Comparison of ENCODE assay signal across 10 cellular contexts in genomic region chr12:13024151-13024946, GRCh38. TPM values are rescaled to one million over a fixed set of nuclear protein-coding genes. Genes with fewer than 3 reads are reported as not detected.
DNase-seq lines count a peak whose midpoint lies in the region; ATAC-seq and TF ChIP-seq lines count a peak whose summit lies in the region.
"Had no signal": no experiment of that assay in that cellular context is flagged by ENCODE, and none has a peak within 500 bp of the region (broad histone marks: within the 10 kb centered on the region; RNA-seq: fewer than 3 reads in every experiment).

No MANE protein-coding gene starts in this region.

- H3K4me3 Mint-ChIP-seq in activated T-helper 1 cell treated with anti-CD3 and anti-CD28 coated beads, Interleukin-12 subunit alpha, Interleukin-12 subunit beta, Interleukin-2, Interleukin-4 antibody, amounts not matched to agents 30 ng/mL and 10 ng/mL and 1 ng/mL, durations not matched to agents 14 hours and 24 hours and 36 hours, result no peak overlapping the region
- H3K4me3 Mint-ChIP-seq in Caco-2 (ENCODE audit: unreplicated experiment), result no peak overlapping the region
- H3K4me3 Mint-ChIP-seq: activated naive CD8-positive, alpha-beta T cell treated with anti-CD3 and anti-CD28 coated beads for 36 hours had no signal

- no peaks in the 10 kb centered on the region for H3K36me3 Mint-ChIP-seq in activated T-helper 1 cell treated with anti-CD3 and anti-CD28 coated beads, Interleukin-12 subunit alpha, Interleukin-12 subunit beta, Interleukin-2, Interleukin-4 antibody, amounts not matched to agents 30 ng/mL and 10 ng/mL and 1 ng/mL, durations not matched to agents 14 hours and 24 hours and 36 hours (ENCODE audit: low read depth)
- H3K36me3 Mint-ChIP-seq in Caco-2 (ENCODE audit: insufficient read depth, unreplicated experiment), result no peaks in the 10 kb centered on the region
- H3K36me3 Mint-ChIP-seq: activated naive CD8-positive, alpha-beta T cell treated with anti-CD3 and anti-CD28 coated beads for 36 hours had no signal

- POLR2A ChIA-PET in Caco-2 (lab: Charles Lee), result no interaction called here

- H3K4me1 ChIP-seq in Caco-2, result no peaks in the 10 kb centered on the region
- H3K4me1 ChIP-seq: Peyer's patch had no signal

- CTCF ChIA-PET in Caco-2 (lab: Charles Lee), result interaction anchor here (0.6 to 2.1 kb wide), 3 partner anchors 20 to 315 kb away, joined by 3 to 23 read pairs (median 5); no protein-coding TSS in a partner anchor

- H3K27me3 Mint-ChIP-seq in activated T-helper 1 cell treated with anti-CD3 and anti-CD28 coated beads, Interleukin-12 subunit alpha, Interleukin-12 subunit beta, Interleukin-2, Interleukin-4 antibody, amounts not matched to agents 30 ng/mL and 10 ng/mL and 1 ng/mL, durations not matched to agents 14 hours and 24 hours and 36 hours (ENCODE audit: insufficient read depth), result peaks cover 39% of the 10 kb centered on the region
- H3K27me3 Mint-ChIP-seq in Caco-2 (ENCODE audit: insufficient read depth, unreplicated experiment), result peaks cover 8% of the 10 kb centered on the region

- H3K36me3 ChIP-seq in Caco-2 (ENCODE audit: control insufficient read depth, insufficient read depth, low read length), result no peaks in the 10 kb centered on the region
- H3K36me3 ChIP-seq: Peyer's patch had no signal

- no peak overlapping the region for H3K27ac Mint-ChIP-seq in activated T-helper 1 cell treated with anti-CD3 and anti-CD28 coated beads, Interleukin-12 subunit alpha, Interleukin-12 subunit beta, Interleukin-2, Interleukin-4 antibody, amounts not matched to agents 30 ng/mL and 10 ng/mL and 1 ng/mL, durations not matched to agents 14 hours and 24 hours and 36 hours
- H3K27ac Mint-ChIP-seq in Caco-2 (ENCODE audit: unreplicated experiment), result no peak overlapping the region
- H3K27ac Mint-ChIP-seq: activated naive CD8-positive, alpha-beta T cell treated with anti-CD3 and anti-CD28 coated beads for 36 hours had no signal

- intact Hi-C loops in activated T-helper 1 cell treated with anti-CD3 and anti-CD28 coated beads, Interleukin-12 subunit alpha, Interleukin-12 subunit beta, Interleukin-2, Interleukin-4 antibody, amounts not matched to agents 30 ng/mL and 10 ng/mL and 1 ng/mL, durations not matched to agents 14 hours and 24 hours and 36 hours (cut with micrococcal nuclease), result loop anchor here (1.0 kb wide), 1 partner anchor 188 kb away; no protein-coding TSS in a partner anchor
- intact Hi-C loops in Caco-2 (cut with micrococcal nuclease; ENCODE audit: unreplicated experiment), result loop anchor here (1.0 to 5.0 kb wide), 4 partner anchors 73 to 210 kb away; no protein-coding TSS in a partner anchor

- no peaks in the 10 kb centered on the region for H3K9me3 Mint-ChIP-seq in activated T-helper 1 cell treated with anti-CD3 and anti-CD28 coated beads, Interleukin-12 subunit alpha, Interleukin-12 subunit beta, Interleukin-2, Interleukin-4 antibody, amounts not matched to agents 30 ng/mL and 10 ng/mL and 1 ng/mL, durations not matched to agents 14 hours and 24 hours and 36 hours
- no peaks in the 10 kb centered on the region for H3K9me3 Mint-ChIP-seq in Caco-2 (ENCODE audit: unreplicated experiment)
- H3K9me3 Mint-ChIP-seq: activated naive CD8-positive, alpha-beta T cell treated with anti-CD3 and anti-CD28 coated beads for 36 hours had no signal

- no TSS peak for BruUV-seq in Caco-2 (replicated peaks; lab: Mats Ljungman, UMichigan)

- TF ChIP-seq CTCF in fibroblast of mammary gland (conservative IDR thresholded peaks at IDR 0.05; ENCODE audit: control insufficient read depth, insufficient read depth, low read depth, low read length) (peak; percentile 81), Caco-2 (IDR thresholded peaks at IDR 0.05; ENCODE audit: insufficient read depth in 1 of 2, low read depth in 1 of 2, low read length in 1 of 2, severe bottlenecking in 1 of 2, unreplicated experiment in 1 of 2) (peak in 1 of 2 experiments; percentile 53)

- DNase-seq in DMS 273 (lab: John Stamatoyannopoulos, UW; ENCODE audit: unreplicated experiment), result peak; percentile 49
- no peak for DNase-seq in DMS 273 treated with DMSO at 0.1 percent for 48 hours (lab: John Stamatoyannopoulos, UW)
- DNase-seq in NOMO-1 treated with DMSO at 0.1 percent for 48 hours (lab: John Stamatoyannopoulos, UW; ENCODE audit: unreplicated experiment), result peak; percentile 49
- peak; percentile 88 for DNase-seq in fibroblast of mammary gland (ENCODE audit: low read depth)
- peak; percentile 64 for DNase-seq in stromal cell of bone marrow (ENCODE audit: low read depth)
- DNase-seq in activated T-helper 1 cell treated with anti-CD3 and anti-CD28 coated beads, Interleukin-12 subunit alpha, Interleukin-12 subunit beta, Interleukin-2, Interleukin-4 antibody, amounts not matched to agents 30 ng/mL and 10 ng/mL and 1 ng/mL, durations not matched to agents 14 hours and 24 hours and 36 hours (ENCODE audit: low spot score), result no peak
- no peak for DNase-seq in Caco-2
- DNase-seq: activated naive CD8-positive, alpha-beta T cell treated with anti-CD3 and anti-CD28 coated beads for 36 hours had no signal

- no peaks in the 10 kb centered on the region for H3K9me3 ChIP-seq in Caco-2
- H3K9me3 ChIP-seq: Peyer's patch had no signal

- H3K4me3 ChIP-seq in fibroblast of mammary gland (ENCODE audit: control insufficient read depth, low read depth, low read length) (no peak overlapping the region), Caco-2 (ENCODE audit: low read depth, low read length) (no peak overlapping the region)
- H3K4me3 ChIP-seq: Peyer's patch had no signal

- no peaks in the 10 kb centered on the region for H3K4me1 Mint-ChIP-seq in activated T-helper 1 cell treated with anti-CD3 and anti-CD28 coated beads, Interleukin-12 subunit alpha, Interleukin-12 subunit beta, Interleukin-2, Interleukin-4 antibody, amounts not matched to agents 30 ng/mL and 10 ng/mL and 1 ng/mL, durations not matched to agents 14 hours and 24 hours and 36 hours (ENCODE audit: low read depth)
- no peaks in the 10 kb centered on the region for H3K4me1 Mint-ChIP-seq in Caco-2 (ENCODE audit: low read depth, unreplicated experiment)
- H3K4me1 Mint-ChIP-seq: activated naive CD8-positive, alpha-beta T cell treated with anti-CD3 and anti-CD28 coated beads for 36 hours had no signal

- ATAC-seq in GM19395 (IDR thresholded peaks at IDR 0.05; ENCODE audit: unreplicated experiment), result no peak

- no peaks in the 10 kb centered on the region for H3K27me3 ChIP-seq in Caco-2 (replicated peaks; ENCODE audit: control insufficient read depth, insufficient read depth, low read length)
- H3K27me3 ChIP-seq: Peyer's patch had no signal

RNA-seq across cellular contexts. Expression of gene FAM234B, which starts 19.8 kb away (rescaled TPM):
- total RNA-seq in activated T-helper 1 cell treated with anti-CD3 and anti-CD28 coated beads, Interleukin-12 subunit alpha, Interleukin-12 subunit beta, Interleukin-2, Interleukin-4 antibody, amounts not matched to agents 30 ng/mL and 10 ng/mL and 1 ng/mL, durations not matched to agents 14 hours and 24 hours and 36 hours, result 6.0 and 6.6 TPM in 2 replicates
- total RNA-seq in Caco-2 (2022), result 11.2 and 11.4 TPM in 2 replicates

RNA-seq across cellular contexts. Expression of gene HEBP1, which starts 24.3 kb away (rescaled TPM):
- total RNA-seq in activated T-helper 1 cell treated with anti-CD3 and anti-CD28 coated beads, Interleukin-12 subunit alpha, Interleukin-12 subunit beta, Interleukin-2, Interleukin-4 antibody, amounts not matched to agents 30 ng/mL and 10 ng/mL and 1 ng/mL, durations not matched to agents 14 hours and 24 hours and 36 hours, result 9.5 and 11.3 TPM in 2 replicates
- 55.2 and 55.8 TPM in 2 replicates for total RNA-seq in Caco-2 (2022)

Comparison
In these comparisons a context has a peak if more than half of its experiments do, and no peak if none do; other contexts are left out.
1. DNase-seq: peak in DMS 273 (single experiment), NOMO-1 treated with DMSO at 0.1 percent for 48 hours (single experiment), fibroblast of mammary gland (single experiment) and stromal cell of bone marrow (single experiment); none in DMS 273 treated with DMSO at 0.1 percent for 48 hours (single experiment), activated T-helper 1 cell treated with anti-CD3 and anti-CD28 coated beads, Interleukin-12 subunit alpha, Interleukin-12 subunit beta, Interleukin-2, Interleukin-4 antibody, amounts not matched to agents 30 ng/mL and 10 ng/mL and 1 ng/mL, durations not matched to agents 14 hours and 24 hours and 36 hours (single experiment) and Caco-2 (0 of 2).